Comparison of ENCODE assay signal across 7 cellular contexts in the genomic region with DNA sequence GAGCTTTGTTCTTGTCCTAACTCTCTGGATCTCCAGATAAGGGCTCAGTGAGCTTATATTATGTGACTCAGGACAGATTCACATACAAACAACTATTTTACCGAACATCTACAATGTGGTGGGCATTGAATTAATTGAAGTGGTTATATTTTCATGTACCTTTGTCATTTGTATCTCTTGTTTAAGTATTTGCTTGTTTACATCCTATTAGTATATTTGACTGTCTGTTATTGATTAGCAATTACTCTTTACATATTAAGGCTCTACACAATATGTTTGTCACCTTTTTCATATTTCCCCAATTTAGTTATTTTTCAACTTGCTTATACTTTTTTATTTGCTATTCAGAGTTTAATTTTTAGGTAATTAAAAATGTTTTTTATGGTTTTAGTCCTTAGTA.
"Had no signal": no experiment of that assay in that cellular context is flagged by ENCODE, and none has a peak within 500 bp of the region (broad histone marks: within the 10 kb centered on the region; RNA-seq: fewer than 3 reads in every experiment).

No MANE protein-coding gene starts in this region.

- DNase-seq: GM23248, GOT3, H9, HCEC 1CT, IMR-90, KBM-7 had no signal

- FAIRE-seq: H54 had no signal

- H3K27ac ChIP-seq: GM23248 had no signal

- H3K9ac ChIP-seq: GM23248 had no signal

- H2AFZ ChIP-seq: GM23248 had no signal

- H3K4me3 ChIP-seq: GM23248 had no signal
